Comparison of ENCODE assay signal across 12 cellular contexts in the genomic region with DNA sequence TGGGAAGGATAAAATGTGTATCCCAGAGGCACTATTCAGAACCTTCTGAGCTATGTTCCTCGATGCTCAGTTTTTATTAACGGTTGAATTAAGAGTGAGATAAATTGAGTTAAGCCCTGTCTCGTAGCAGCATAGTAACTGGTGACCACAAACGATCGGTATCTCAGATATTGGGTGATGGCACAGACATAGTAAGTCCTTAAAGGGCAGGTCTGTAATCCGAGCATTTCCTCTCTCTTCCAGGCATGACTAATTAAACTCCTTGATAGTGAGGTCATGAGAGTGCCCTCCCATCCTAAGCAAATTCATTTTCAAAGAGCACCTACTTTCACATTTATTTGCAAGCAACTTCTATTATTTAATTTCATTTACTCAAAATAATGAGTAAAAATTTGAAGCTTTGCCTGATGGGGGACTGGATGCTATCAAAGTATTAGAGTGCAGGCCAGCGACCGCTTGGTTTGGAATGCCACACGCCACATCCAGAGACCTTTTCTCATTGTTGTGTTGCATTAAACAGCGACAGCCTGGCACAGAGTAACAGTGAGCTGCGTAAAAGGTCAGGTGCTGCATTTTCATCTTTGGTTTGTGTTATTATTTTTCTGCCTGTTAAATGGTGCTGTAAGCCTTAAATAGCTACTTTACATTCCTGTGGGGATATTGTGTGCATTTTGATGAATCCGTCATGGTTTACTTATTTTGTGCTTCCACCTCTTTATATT.
DNase-seq lines count a peak whose midpoint lies in the region; ATAC-seq, FAIRE-seq and TF ChIP-seq lines count a peak whose summit lies in the region.
"Had no signal": no experiment of that assay in that cellular context is flagged by ENCODE, and none has a peak within 500 bp of the region (broad histone marks: within the 10 kb centered on the region; RNA-seq: fewer than 3 reads in every experiment).

No MANE protein-coding gene starts in this region.

- FAIRE-seq in endothelial cell of umbilical vein (lab: Jason Lieb, UNC) = no peak
- FAIRE-seq: small intestine had no signal

- ATAC-seq in HCT116 = peak; percentile 89
- no peak for ATAC-seq in sciatic nerve
- ATAC-seq: naive thymus-derived CD8-positive, alpha-beta T cell had no signal

- H4K20me1 ChIP-seq in HCT116 (ENCODE audit: insufficient read depth) (no peaks in the 10 kb centered on the region), endothelial cell of umbilical vein (replicated peaks; ENCODE audit: control insufficient read depth, extremely low read depth, insufficient read depth, low read length) (no peaks in the 10 kb centered on the region)

- H3K4me3 ChIP-seq in HCT116 (replicated peaks in 1 of 2; ENCODE audit: low read depth in 1 of 2, low read length in 2 of 2) = peak overlapping the region; percentile 29 to 48
- H3K4me3 ChIP-seq in endothelial cell of umbilical vein (replicated peaks in 1 of 3; ENCODE audit: insufficient read depth in 1 of 3, low read depth in 1 of 3, low read length in 3 of 3) = no peak overlapping the region
- H3K4me3 ChIP-seq: ascending aorta had no signal

- H3K4me2 ChIP-seq in HCT116 (ENCODE audit: low read length) (peak overlapping the region; percentile 76), endothelial cell of umbilical vein (ENCODE audit: insufficient read depth, low read length) (no peak overlapping the region)

- intact Hi-C loops in HCT116 (cut with micrococcal nuclease) = loop anchor here (5.0 kb wide), 1 partner anchor 70 kb away; no protein-coding TSS in a partner anchor
- intact Hi-C loops in endothelial cell of umbilical vein (cut with micrococcal nuclease) = no loop called here
- intact Hi-C loops in sciatic nerve (cut with DNase I) = no loop called here

- dilution Hi-C loops in endothelial cell of umbilical vein (cut with MboI; ENCODE audit: extremely low pct_ligation_motif_present, low sequenced_read_pairs) = no loop called here

- TF ChIP-seq CTCF in HCT116 (IDR thresholded peaks at IDR 0.05 in 2 of 3, conservative IDR thresholded peaks at IDR 0.05 in 1 of 3; ENCODE audit: borderline replicate concordance in 1 of 3, insufficient read depth in 1 of 3, low read depth in 2 of 3, low read length in 2 of 3) (no peak), endothelial cell of umbilical vein (IDR thresholded peaks at IDR 0.05; ENCODE audit: extremely low read depth in 1 of 2, insufficient read depth in 1 of 2, low read depth in 1 of 2, low read length in 2 of 2) (no peak)

- peaks cover 78 to 99% of the 10 kb centered on the region in 2 experiments for H3K4me1 ChIP-seq in HCT116 (ENCODE audit: control insufficient read depth in 1 of 2, insufficient read depth in 2 of 2, low read length in 2 of 2)
- H3K4me1 ChIP-seq in endothelial cell of umbilical vein (ENCODE audit: control insufficient read depth, extremely low read depth, insufficient read depth, low read length) = peaks cover 7% of the 10 kb centered on the region

- RAD21 ChIA-PET in HCT116 (lab: Charles Lee; ENCODE audit: low non-redundant PET in 1 of 2, low total read pairs in 2 of 2, uncharacterized antibody in 2 of 2, unreplicated experiment in 2 of 2) = no interaction called here

- TF ChIP-seq POLR2A in HCT116 (IDR thresholded peaks at IDR 0.05; ENCODE audit: borderline replicate concordance, extremely low read depth, insufficient read depth, insufficient read length) (peak; percentile 24), endothelial cell of umbilical vein (IDR thresholded peaks at IDR 0.05; ENCODE audit: low read depth, low read length) (no peak)

- CTCF ChIA-PET in HCT116 (lab: Charles Lee) = no interaction called here
- CTCF ChIA-PET in endothelial cell of umbilical vein (lab: Charles Lee) = interaction anchor here (1.1 to 1.2 kb wide), 2 partner anchors 10 to 14 kb away, joined by 3 to 5 read pairs; no protein-coding TSS in a partner anchor

- no peaks in the 10 kb centered on the region for H3K9me3 ChIP-seq in HCT116 (ENCODE audit: control insufficient read depth in 1 of 2, insufficient read depth in 1 of 2, low read depth in 1 of 2, low read length in 2 of 2)
- no peaks in the 10 kb centered on the region for H3K9me3 ChIP-seq in endothelial cell of umbilical vein (replicated peaks; ENCODE audit: control insufficient read depth, insufficient read depth, low read length)
- H3K9me3 ChIP-seq: ascending aorta had no signal

- H2AFZ ChIP-seq in HCT116 (ENCODE audit: low read depth, low read length, poor library complexity, severe bottlenecking) (no peak overlapping the region), endothelial cell of umbilical vein (ENCODE audit: low read depth, low read length) (no peak overlapping the region)

- H3K27ac ChIP-seq in HCT116 (ENCODE audit: low read depth, low read length) = peak overlapping the region; percentile 100
- H3K27ac ChIP-seq in endothelial cell of umbilical vein (ENCODE audit: insufficient read depth, low read depth, low read length) = no peak overlapping the region
- H3K27ac ChIP-seq: ascending aorta had no signal

- H3K36me3 ChIP-seq in HCT116 (ENCODE audit: control insufficient read depth in 1 of 2, insufficient read depth in 2 of 2, low read length in 2 of 2) (no peaks in the 10 kb centered on the region; a peak in 1 of 4 replicates), endothelial cell of umbilical vein (ENCODE audit: control insufficient read depth in 2 of 2, extremely low read depth in 1 of 2, insufficient read depth in 2 of 2, low read length in 2 of 2) (no peaks in the 10 kb centered on the region)
- H3K36me3 ChIP-seq: ascending aorta had no signal

- H3K79me2 ChIP-seq in HCT116 (ENCODE audit: insufficient read depth, low read length) (peaks cover 71% of the 10 kb centered on the region), endothelial cell of umbilical vein (ENCODE audit: control insufficient read depth, insufficient read depth, low read length) (no peaks in the 10 kb centered on the region)

- H3K9me2 ChIP-seq in HCT116 (ENCODE audit: insufficient read depth) = no peaks in the 10 kb centered on the region

- H3K9me1 ChIP-seq in endothelial cell of umbilical vein (replicated peaks; ENCODE audit: control insufficient read depth, extremely low read depth, insufficient read depth, low read length) = no peaks in the 10 kb centered on the region

- BruUV-seq in HCT116 (replicated peaks; lab: Mats Ljungman, UMichigan) (no TSS peak), endothelial cell of umbilical vein (replicated peaks; lab: Mats Ljungman, UMichigan) (no TSS peak)

- POLR2A ChIA-PET in HCT116 (lab: Charles Lee) (interaction anchor here (0.9 to 4.0 kb wide), 19 partner anchors 9 to 261 kb away, joined by 3 to 41 read pairs (median 5); no protein-coding TSS in a partner anchor), endothelial cell of umbilical vein (lab: Charles Lee) (no interaction called here)

- peak; percentile 94 for DNase-seq in HCT116 (ENCODE audit: low read depth, low spot score)
- peak; percentile 0 for DNase-seq in NCI-H510A (lab: John Stamatoyannopoulos, UW)
- peak; percentile 7 for DNase-seq in endothelial cell of umbilical vein (ENCODE audit: low read depth, low spot score)
- DNase-seq in non-pigmented ciliary epithelial cell (ENCODE audit: low read depth) = peak; percentile 79
- no peak for DNase-seq in NOMO-1 treated with dmso at 0.1 percent for 144 hours (lab: John Stamatoyannopoulos, UW; ENCODE audit: unreplicated experiment)
- DNase-seq in sciatic nerve (ENCODE audit: low spot score) = no peak
- no peak for DNase-seq in NCI-H446 treated with DMSO at 0.1 percent for 48 hours (lab: John Stamatoyannopoulos, UW)
- DNase-seq: COR-L47; naive thymus-derived CD8-positive, alpha-beta T cell; NCI-H524; small intestine had no signal

- peak; percentile 25; the same call in 1 of the 2 replicates for TF ChIP-seq RAD21 in HCT116 (IDR thresholded peaks at IDR 0.05; ENCODE audit: low read depth)

- peak overlapping the region; percentile 71 for H3K9ac ChIP-seq in HCT116 (ENCODE audit: low read length)
- H3K9ac ChIP-seq in endothelial cell of umbilical vein (replicated peaks; ENCODE audit: extremely low read depth, insufficient read depth, low read length) = no peak overlapping the region

- H3K27me3 ChIP-seq in HCT116 (ENCODE audit: insufficient read depth, low read length) (no peaks in the 10 kb centered on the region), endothelial cell of umbilical vein (ENCODE audit: control insufficient read depth in 2 of 2, insufficient read depth in 2 of 2, low read length in 2 of 2) (no peaks in the 10 kb centered on the region)
- H3K27me3 ChIP-seq: ascending aorta had no signal

TF ChIP-seq in HCT116, 20 proteins besides CTCF, POLR2A, EP300 and RAD21 (continues in another document):
- peak; percentile 53; the same call in 1 of the 2 replicates for TF ChIP-seq CBX3 (IDR thresholded peaks at IDR 0.05; ENCODE audit: low read depth)

TF ChIP-seq in endothelial cell of umbilical vein, 7 proteins besides CTCF, POLR2A, EP300 and RAD21:
- TF ChIP-seq EZH2 (IDR thresholded peaks at IDR 0.05; ENCODE audit: borderline replicate concordance, low read depth, low read length, severe bottlenecking) (no peak), POLR2AphosphoS5 (IDR thresholded peaks at IDR 0.05; ENCODE audit: insufficient read depth, low read depth, low read length) (no peak), GATA2 (IDR thresholded peaks at IDR 0.05; ENCODE audit: insufficient read depth, insufficient read length, low read depth, low read length) (peak; percentile 35)
- TF ChIP-seq, protein P1, sequence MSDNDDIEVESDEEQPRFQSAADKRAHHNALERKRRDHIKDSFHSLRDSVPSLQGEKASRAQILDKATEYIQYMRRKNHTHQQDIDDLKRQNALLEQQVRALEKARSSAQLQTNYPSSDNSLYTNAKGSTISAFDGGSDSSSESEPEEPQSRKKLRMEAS (IDR thresholded peaks at IDR 0.05; ENCODE audit: insufficient read depth, insufficient read length) = no peak
TF ChIP-seq in endothelial cell of umbilical vein: peak in this region for 1.

Comparison
In these comparisons a context has a peak if more than half of its experiments do, and no peak if none do; other contexts are left out.
1. DNase-seq: peak in HCT116 (single experiment), NCI-H510A (single experiment), endothelial cell of umbilical vein (single experiment) and non-pigmented ciliary epithelial cell (single experiment); none in NOMO-1 treated with dmso at 0.1 percent for 144 hours (single experiment), sciatic nerve (single experiment) and NCI-H446 treated with DMSO at 0.1 percent for 48 hours (single experiment).
2. H3K4me3 ChIP-seq: peak in HCT116 (2 of 2); none in endothelial cell of umbilical vein (0 of 3).